In the genomic region with DNA sequence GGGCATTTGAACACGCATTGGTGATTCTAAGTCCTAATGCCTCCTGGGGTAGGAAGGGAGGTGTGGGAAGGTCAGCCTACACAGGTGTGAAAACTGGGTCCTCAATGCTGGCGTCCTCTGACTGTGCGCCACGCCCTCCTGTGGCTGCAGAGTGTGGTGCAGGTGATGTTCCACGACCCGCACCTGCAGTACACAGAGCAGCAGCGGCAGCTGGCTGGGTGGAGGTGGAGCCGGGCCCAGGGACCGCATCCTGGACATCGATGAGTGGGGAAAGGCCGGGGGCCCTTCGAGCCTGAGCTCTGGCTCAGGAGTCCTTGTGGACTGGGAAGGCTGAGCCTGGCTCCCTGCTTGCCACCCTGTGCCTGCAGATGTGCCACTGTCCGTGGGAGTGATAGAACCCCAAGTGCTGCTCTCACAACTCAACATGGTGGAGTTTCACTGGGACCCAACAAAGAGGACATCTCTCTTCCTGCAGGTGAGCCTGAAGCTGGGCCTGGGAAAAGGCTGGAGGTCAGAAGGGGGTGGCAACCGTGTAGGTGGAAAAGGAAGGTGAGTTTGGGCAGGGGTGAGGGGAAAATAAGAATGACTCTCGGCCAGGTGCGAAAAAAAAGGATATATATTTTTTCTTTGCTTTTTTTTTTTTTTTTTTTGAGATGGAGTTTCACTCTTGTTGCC, we compare ENCODE assay signal across 1 cellular context.
TF ChIP-seq lines count a peak whose summit lies in the region.

No MANE protein-coding gene starts in this region.

TF ChIP-seq in GM23338, 12 proteins besides CTCF, POLR2A, EP300 and RAD21 (continued from another document):
- TF ChIP-seq, protein P1, sequence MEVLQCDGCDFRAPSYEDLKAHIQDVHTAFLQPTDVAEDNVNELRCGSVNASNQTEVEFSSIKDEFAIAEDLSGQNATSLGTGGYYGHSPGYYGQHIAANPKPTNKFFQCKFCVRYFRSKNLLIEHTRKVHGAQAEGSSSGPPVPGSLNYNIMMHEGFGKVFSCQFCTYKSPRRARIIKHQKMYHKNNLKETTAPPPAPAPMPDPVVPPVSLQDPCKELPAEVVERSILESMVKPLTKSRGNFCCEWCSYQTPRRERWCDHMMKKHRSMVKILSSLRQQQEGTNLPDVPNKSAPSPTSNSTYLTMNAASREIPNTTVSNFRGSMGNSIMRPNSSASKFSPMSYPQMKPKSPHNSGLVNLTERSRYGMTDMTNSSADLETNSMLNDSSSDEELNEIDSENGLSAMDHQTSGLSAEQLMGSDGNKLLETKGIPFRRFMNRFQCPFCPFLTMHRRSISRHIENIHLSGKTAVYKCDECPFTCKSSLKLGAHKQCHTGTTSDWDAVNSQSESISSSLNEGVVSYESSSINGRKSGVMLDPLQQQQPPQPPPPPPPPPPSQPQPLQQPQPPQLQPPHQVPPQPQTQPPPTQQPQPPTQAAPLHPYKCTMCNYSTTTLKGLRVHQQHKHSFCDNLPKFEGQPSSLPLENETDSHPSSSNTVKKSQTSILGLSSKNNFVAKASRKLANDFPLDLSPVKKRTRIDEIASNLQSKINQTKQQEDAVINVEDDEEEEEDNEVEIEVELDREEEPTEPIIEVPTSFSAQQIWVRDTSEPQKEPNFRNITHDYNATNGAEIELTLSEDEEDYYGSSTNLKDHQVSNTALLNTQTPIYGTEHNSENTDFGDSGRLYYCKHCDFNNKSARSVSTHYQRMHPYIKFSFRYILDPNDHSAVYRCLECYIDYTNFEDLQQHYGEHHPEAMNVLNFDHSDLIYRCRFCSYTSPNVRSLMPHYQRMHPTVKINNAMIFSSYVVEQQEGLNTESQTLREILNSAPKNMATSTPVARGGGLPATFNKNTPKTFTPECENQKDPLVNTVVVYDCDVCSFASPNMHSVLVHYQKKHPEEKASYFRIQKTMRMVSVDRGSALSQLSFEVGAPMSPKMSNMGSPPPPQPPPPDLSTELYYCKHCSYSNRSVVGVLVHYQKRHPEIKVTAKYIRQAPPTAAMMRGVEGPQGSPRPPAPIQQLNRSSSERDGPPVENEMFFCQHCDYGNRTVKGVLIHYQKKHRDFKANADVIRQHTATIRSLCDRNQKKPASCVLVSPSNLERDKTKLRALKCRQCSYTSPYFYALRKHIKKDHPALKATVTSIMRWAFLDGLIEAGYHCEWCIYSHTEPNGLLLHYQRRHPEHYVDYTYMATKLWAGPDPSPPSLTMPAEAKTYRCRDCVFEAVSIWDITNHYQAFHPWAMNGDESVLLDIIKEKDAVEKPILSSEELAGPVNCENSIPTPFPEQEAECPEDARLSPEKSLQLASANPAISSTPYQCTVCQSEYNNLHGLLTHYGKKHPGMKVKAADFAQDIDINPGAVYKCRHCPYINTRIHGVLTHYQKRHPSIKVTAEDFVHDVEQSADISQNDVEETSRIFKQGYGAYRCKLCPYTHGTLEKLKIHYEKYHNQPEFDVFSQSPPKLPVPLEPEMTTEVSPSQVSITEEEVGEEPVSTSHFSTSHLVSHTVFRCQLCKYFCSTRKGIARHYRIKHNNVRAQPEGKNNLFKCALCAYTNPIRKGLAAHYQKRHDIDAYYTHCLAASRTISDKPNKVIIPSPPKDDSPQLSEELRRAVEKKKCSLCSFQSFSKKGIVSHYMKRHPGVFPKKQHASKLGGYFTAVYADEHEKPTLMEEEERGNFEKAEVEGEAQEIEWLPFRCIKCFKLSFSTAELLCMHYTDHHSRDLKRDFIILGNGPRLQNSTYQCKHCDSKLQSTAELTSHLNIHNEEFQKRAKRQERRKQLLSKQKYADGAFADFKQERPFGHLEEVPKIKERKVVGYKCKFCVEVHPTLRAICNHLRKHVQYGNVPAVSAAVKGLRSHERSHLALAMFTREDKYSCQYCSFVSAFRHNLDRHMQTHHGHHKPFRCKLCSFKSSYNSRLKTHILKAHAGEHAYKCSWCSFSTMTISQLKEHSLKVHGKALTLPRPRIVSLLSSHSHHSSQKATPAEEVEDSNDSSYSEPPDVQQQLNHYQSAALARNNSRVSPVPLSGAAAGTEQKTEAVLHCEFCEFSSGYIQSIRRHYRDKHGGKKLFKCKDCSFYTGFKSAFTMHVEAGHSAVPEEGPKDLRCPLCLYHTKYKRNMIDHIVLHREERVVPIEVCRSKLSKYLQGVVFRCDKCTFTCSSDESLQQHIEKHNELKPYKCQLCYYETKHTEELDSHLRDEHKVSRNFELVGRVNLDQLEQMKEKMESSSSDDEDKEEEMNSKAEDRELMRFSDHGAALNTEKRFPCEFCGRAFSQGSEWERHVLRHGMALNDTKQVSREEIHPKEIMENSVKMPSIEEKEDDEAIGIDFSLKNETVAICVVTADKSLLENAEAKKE (CRISPR knock-in tag; IDR thresholded peaks at IDR 0.05), result no peak
- TF ChIP-seq, protein P2, sequence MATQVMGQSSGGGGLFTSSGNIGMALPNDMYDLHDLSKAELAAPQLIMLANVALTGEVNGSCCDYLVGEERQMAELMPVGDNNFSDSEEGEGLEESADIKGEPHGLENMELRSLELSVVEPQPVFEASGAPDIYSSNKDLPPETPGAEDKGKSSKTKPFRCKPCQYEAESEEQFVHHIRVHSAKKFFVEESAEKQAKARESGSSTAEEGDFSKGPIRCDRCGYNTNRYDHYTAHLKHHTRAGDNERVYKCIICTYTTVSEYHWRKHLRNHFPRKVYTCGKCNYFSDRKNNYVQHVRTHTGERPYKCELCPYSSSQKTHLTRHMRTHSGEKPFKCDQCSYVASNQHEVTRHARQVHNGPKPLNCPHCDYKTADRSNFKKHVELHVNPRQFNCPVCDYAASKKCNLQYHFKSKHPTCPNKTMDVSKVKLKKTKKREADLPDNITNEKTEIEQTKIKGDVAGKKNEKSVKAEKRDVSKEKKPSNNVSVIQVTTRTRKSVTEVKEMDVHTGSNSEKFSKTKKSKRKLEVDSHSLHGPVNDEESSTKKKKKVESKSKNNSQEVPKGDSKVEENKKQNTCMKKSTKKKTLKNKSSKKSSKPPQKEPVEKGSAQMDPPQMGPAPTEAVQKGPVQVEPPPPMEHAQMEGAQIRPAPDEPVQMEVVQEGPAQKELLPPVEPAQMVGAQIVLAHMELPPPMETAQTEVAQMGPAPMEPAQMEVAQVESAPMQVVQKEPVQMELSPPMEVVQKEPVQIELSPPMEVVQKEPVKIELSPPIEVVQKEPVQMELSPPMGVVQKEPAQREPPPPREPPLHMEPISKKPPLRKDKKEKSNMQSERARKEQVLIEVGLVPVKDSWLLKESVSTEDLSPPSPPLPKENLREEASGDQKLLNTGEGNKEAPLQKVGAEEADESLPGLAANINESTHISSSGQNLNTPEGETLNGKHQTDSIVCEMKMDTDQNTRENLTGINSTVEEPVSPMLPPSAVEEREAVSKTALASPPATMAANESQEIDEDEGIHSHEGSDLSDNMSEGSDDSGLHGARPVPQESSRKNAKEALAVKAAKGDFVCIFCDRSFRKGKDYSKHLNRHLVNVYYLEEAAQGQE (IDR thresholded peaks at IDR 0.05; ENCODE audit: unreplicated experiment), result no peak
- TF ChIP-seq JUNB (IDR thresholded peaks at IDR 0.05; ENCODE audit: unreplicated experiment), result no peak
- TF ChIP-seq CREB1 (CRISPR knock-in tag; IDR thresholded peaks at IDR 0.05; ENCODE audit: low read depth), result no peak
- TF ChIP-seq POLR2AphosphoS5 (IDR thresholded peaks at IDR 0.05; ENCODE audit: low read depth), result no peak
- TF ChIP-seq ZNF114 (CRISPR knock-in tag; IDR thresholded peaks at IDR 0.05), result no peak
- no peak for TF ChIP-seq EZH2 (IDR thresholded peaks at IDR 0.05; ENCODE audit: low read depth, unreplicated experiment)
